Comparison of ENCODE assay signal across 1 cellular context in genomic region chr1:3796215-3797193, GRCh38.
TF ChIP-seq lines count a peak whose summit lies in the region.

LRRC47 (minus strand) TSS chr1:3796498; CDS start chr1:3796476, 22 bp downstream.

TF ChIP-seq in WTC11, 78 proteins besides CTCF, POLR2A, EP300 and RAD21 (continued from another document and continues in another):
- TF ChIP-seq CREM (CRISPR knock-in tag; IDR thresholded peaks at IDR 0.05), result peak; percentile 76; the same call in 1 of the 2 replicates
- no peak for TF ChIP-seq TEAD4 (CRISPR knock-in tag; IDR thresholded peaks at IDR 0.05)
- TF ChIP-seq ZMAT4 (CRISPR knock-in tag; IDR thresholded peaks at IDR 0.05), result no peak; the same call in 1 of the 2 replicates
- no peak for TF ChIP-seq ZNF219 (CRISPR knock-in tag; IDR thresholded peaks at IDR 0.05; ENCODE audit: borderline replicate concordance)
- TF ChIP-seq PREB (CRISPR knock-in tag; IDR thresholded peaks at IDR 0.05; ENCODE audit: borderline replicate concordance), result no peak
- no peak for TF ChIP-seq E2F5 (CRISPR knock-in tag; IDR thresholded peaks at IDR 0.05)
- TF ChIP-seq KAT7 (CRISPR knock-in tag; IDR thresholded peaks at IDR 0.05; ENCODE audit: borderline replicate concordance), result no peak
- no peak for TF ChIP-seq SMAD4 (CRISPR knock-in tag; IDR thresholded peaks at IDR 0.05)
- no peak for TF ChIP-seq CREB1 (CRISPR knock-in tag; IDR thresholded peaks at IDR 0.05)
- no peak for TF ChIP-seq ZNF425 (CRISPR knock-in tag; conservative IDR thresholded peaks at IDR 0.05)
- TF ChIP-seq ETV6 (CRISPR knock-in tag; IDR thresholded peaks at IDR 0.05), result peak; percentile 89
- no peak for TF ChIP-seq ELF4 (CRISPR knock-in tag; IDR thresholded peaks at IDR 0.05; ENCODE audit: low read depth)
- no peak for TF ChIP-seq FOXJ3 (CRISPR knock-in tag; IDR thresholded peaks at IDR 0.05; ENCODE audit: borderline replicate concordance)
- TF ChIP-seq ZNF281 (CRISPR knock-in tag; IDR thresholded peaks at IDR 0.05), result no peak
- no peak for TF ChIP-seq ZNF232 (CRISPR knock-in tag; IDR thresholded peaks at IDR 0.05)
- 0 out of 2 replicates have a peak, but pooled peaks have one; percentile 45 for TF ChIP-seq USF2 (CRISPR knock-in tag; IDR thresholded peaks at IDR 0.05)
- no peak for TF ChIP-seq ERG (CRISPR knock-in tag; IDR thresholded peaks at IDR 0.05)
- TF ChIP-seq NFYB (CRISPR knock-in tag; conservative IDR thresholded peaks at IDR 0.05; ENCODE audit: low read depth), result no peak
- TF ChIP-seq CBFB (CRISPR knock-in tag; IDR thresholded peaks at IDR 0.05; ENCODE audit: low read depth), result no peak
- TF ChIP-seq NR1H2 (CRISPR knock-in tag; IDR thresholded peaks at IDR 0.05), result no peak
- TF ChIP-seq TEAD1 (CRISPR knock-in tag; IDR thresholded peaks at IDR 0.05), result 0 out of 2 replicates have a peak, but pooled peaks have one; percentile 49
- no peak; the same call in 1 of the 2 replicates for TF ChIP-seq GABPB1 (CRISPR knock-in tag; IDR thresholded peaks at IDR 0.05)
- no peak for TF ChIP-seq HMGA2 (CRISPR knock-in tag; IDR thresholded peaks at IDR 0.05)
- TF ChIP-seq E2F1 (CRISPR knock-in tag; IDR thresholded peaks at IDR 0.05), result no peak
- no peak; the same call in 1 of the 2 replicates for TF ChIP-seq FOXP1 (CRISPR knock-in tag; IDR thresholded peaks at IDR 0.05; ENCODE audit: borderline replicate concordance)
- no peak for TF ChIP-seq RORB (CRISPR knock-in tag; IDR thresholded peaks at IDR 0.05)
- no peak for TF ChIP-seq PRDM15 (CRISPR knock-in tag; IDR thresholded peaks at IDR 0.05)
- TF ChIP-seq ZBTB43 (CRISPR knock-in tag; IDR thresholded peaks at IDR 0.05), result no peak; the same call in 1 of the 2 replicates
- peak; percentile 94 for TF ChIP-seq FOXK1 (CRISPR knock-in tag; IDR thresholded peaks at IDR 0.05)
- peak; percentile 83 for TF ChIP-seq SP1 (CRISPR knock-in tag; conservative IDR thresholded peaks at IDR 0.05)
- no peak for TF ChIP-seq ZSCAN18 (CRISPR knock-in tag; IDR thresholded peaks at IDR 0.05)
- TF ChIP-seq HMGXB4 (CRISPR knock-in tag; IDR thresholded peaks at IDR 0.05), result 0 out of 2 replicates have a peak, but pooled peaks have one; percentile 31
- TF ChIP-seq USF1 (CRISPR knock-in tag; IDR thresholded peaks at IDR 0.05), result peak; percentile 45; the same call in 1 of the 2 replicates
- TF ChIP-seq SMAD3 (CRISPR knock-in tag; IDR thresholded peaks at IDR 0.05; ENCODE audit: borderline replicate concordance), result no peak
- no peak for TF ChIP-seq IRF2 (CRISPR knock-in tag; IDR thresholded peaks at IDR 0.05; ENCODE audit: borderline replicate concordance, low read depth)
- no peak for TF ChIP-seq MLX (CRISPR knock-in tag; IDR thresholded peaks at IDR 0.05)
- TF ChIP-seq PRRX2 (CRISPR knock-in tag; IDR thresholded peaks at IDR 0.05), result no peak
